7 cellular contexts compared by ENCODE assay signal in genomic region chr2:38278120-38278438, GRCh38.
DNase-seq lines count a peak whose midpoint lies in the region; ATAC-seq, FAIRE-seq and TF ChIP-seq lines count a peak whose summit lies in the region.
"Not testable (repeated sequence)": the region's sequence is repeated elsewhere in the genome, so short reads cannot be mapped to it uniquely, and the experiment has no call there.

No MANE protein-coding gene starts in this region.

- 61% methylated on average over 9 of the region's 9 CpGs for WGBS in A549 (ENCODE audit: missing lambda C conversion rate)
- 54% methylated on average over 7 of the region's 9 CpGs for WGBS in mesenchymal stem cell
- no CpG with 5 or more reads among the region's 9 CpGs for WGBS in trophoblast cell (ENCODE audit: extremely low coverage, insufficient coverage, insufficient read length)

- H2BK120ac ChIP-seq in mesenchymal stem cell (ENCODE audit: low read depth, low read length); trophoblast cell (ENCODE audit: insufficient read depth, low read length, poor library complexity): not testable (repeated sequence)

- not testable (repeated sequence) for ATAC-seq in A549

- H3K18ac ChIP-seq in mesenchymal stem cell (ENCODE audit: low read depth in 1 of 2, low read length in 2 of 2); trophoblast cell (ENCODE audit: low read length): not testable (repeated sequence)

- H3K4me3 ChIP-seq in A549; astrocyte (ENCODE audit: insufficient read depth, low read depth, low read length); mesenchymal stem cell (ENCODE audit: insufficient read depth in 1 of 2, low read depth in 1 of 2, low read length in 2 of 2); trophoblast cell (ENCODE audit: low read depth, low read length): not testable (repeated sequence)
- H3K4me3 ChIP-seq in HUES6 (ENCODE audit: low read depth, low read length) (peak overlapping the region; percentile 36), iPS-15b (ENCODE audit: low read depth, low read length) (peak overlapping the region; percentile 34)

- peak overlapping the region; percentile 59 for H3K27ac Mint-ChIP-seq in astrocyte (ENCODE audit: unreplicated experiment)

- TF ChIP-seq CTCF in A549 (IDR thresholded peaks at IDR 0.05); astrocyte (IDR thresholded peaks at IDR 0.05; ENCODE audit: insufficient read depth, low read depth, low read length): not testable (repeated sequence)

- H3K4me3 Mint-ChIP-seq in astrocyte (ENCODE audit: unreplicated experiment): not testable (repeated sequence)

- H3K79me1 ChIP-seq in mesenchymal stem cell (replicated peaks; ENCODE audit: low read length, poor library complexity, severe bottlenecking); trophoblast cell (ENCODE audit: low read length): not testable (repeated sequence)

- not testable (repeated sequence) for H4K20me1 ChIP-seq in astrocyte (ENCODE audit: insufficient read depth, low read length)

- H3K9ac ChIP-seq in HUES6 (ENCODE audit: low read length): peak overlapping the region; percentile 61
- H3K9ac ChIP-seq in astrocyte (ENCODE audit: low read length); iPS-15b (ENCODE audit: low read depth, low read length); mesenchymal stem cell (ENCODE audit: low read length); trophoblast cell (ENCODE audit: low read length): not testable (repeated sequence)

- H3K9me3 ChIP-seq in A549; HUES6 (ENCODE audit: control insufficient read depth, insufficient read depth, low read depth, low read length); astrocyte (ENCODE audit: insufficient read depth, low read depth, low read length); iPS-15b (ENCODE audit: control insufficient read depth, insufficient read depth, low read length); mesenchymal stem cell (ENCODE audit: control insufficient read depth, low read length); trophoblast cell (ENCODE audit: insufficient read depth, low read depth, low read length): not testable (repeated sequence)

- CTCF ChIA-PET in A549 (lab: Yijun Ruan, JAX): interaction anchor here (0.9 to 7.9 kb wide), 5 partner anchors 14 to 387 kb away, joined by 3 to 45 read pairs (median 5); partner anchors contain the start of gene CYP1B1

- not testable (repeated sequence) for H3K27me3 ChIP-seq in HUES6 (ENCODE audit: control insufficient read depth, insufficient read depth, low read length); astrocyte (ENCODE audit: insufficient read depth, low read length); iPS-15b (ENCODE audit: control insufficient read depth, insufficient read depth, low read length); mesenchymal stem cell (ENCODE audit: control insufficient read depth in 1 of 2, insufficient read depth in 1 of 2, low read length in 2 of 2); trophoblast cell (ENCODE audit: insufficient read depth, low read length)

- peak overlapping the region; percentile 41 for H3K4me2 ChIP-seq in A549
- not testable (repeated sequence) for H3K4me2 ChIP-seq in astrocyte (ENCODE audit: low read length); mesenchymal stem cell (ENCODE audit: low read length, poor library complexity, severe bottlenecking); trophoblast cell (ENCODE audit: low read length)

- H4K8ac ChIP-seq in mesenchymal stem cell (ENCODE audit: low read length); trophoblast cell (ENCODE audit: low read depth, low read length): not testable (repeated sequence)

- not testable (repeated sequence) for H2AFZ ChIP-seq in astrocyte (ENCODE audit: low read depth, low read length); mesenchymal stem cell (ENCODE audit: low read depth, low read length); trophoblast cell (ENCODE audit: insufficient read depth, low read length, poor library complexity)

- H3K23ac ChIP-seq in mesenchymal stem cell (ENCODE audit: low read length in 2 of 2); trophoblast cell (ENCODE audit: low read length): not testable (repeated sequence)

- not testable (repeated sequence) for H3K4ac ChIP-seq in mesenchymal stem cell (ENCODE audit: low read depth in 1 of 2, low read length in 2 of 2); trophoblast cell (ENCODE audit: low read depth, low read length)

- TF ChIP-seq RAD21 in A549 (conservative IDR thresholded peaks at IDR 0.05 in 1 of 2, IDR thresholded peaks at IDR 0.05 in 1 of 2): not testable (repeated sequence)

- H3K14ac ChIP-seq in mesenchymal stem cell (ENCODE audit: low read length in 2 of 2); trophoblast cell (ENCODE audit: low read length): not testable (repeated sequence)

- not testable (repeated sequence) for H2BK15ac ChIP-seq in mesenchymal stem cell (ENCODE audit: low read depth, poor library complexity, severe bottlenecking)

- peaks cover 13% of the 10 kb centered on the region for H3K9me3 Mint-ChIP-seq in astrocyte (ENCODE audit: unreplicated experiment)

- not testable (repeated sequence) for H3K36me3 Mint-ChIP-seq in astrocyte (ENCODE audit: low read depth, unreplicated experiment)

- H4K12ac ChIP-seq in trophoblast cell (ENCODE audit: low read depth, low read length): not testable (repeated sequence)

- not testable (repeated sequence) for TF ChIP-seq POLR2A in A549 (IDR thresholded peaks at IDR 0.05; ENCODE audit: low read length)

- POLR2A ChIA-PET in A549 (lab: Yijun Ruan, JAX): not testable (repeated sequence)

- H3K4me1 Mint-ChIP-seq in astrocyte (ENCODE audit: low read depth, unreplicated experiment): peaks cover 16% of the 10 kb centered on the region

- TF ChIP-seq EP300 in A549 (IDR thresholded peaks at IDR 0.05): not testable (repeated sequence)

- not testable (repeated sequence) for H3K79me2 ChIP-seq in astrocyte (ENCODE audit: insufficient read depth, low read length); trophoblast cell (ENCODE audit: control insufficient read depth, insufficient read depth, low read length, poor library complexity)

- not testable (repeated sequence) for H3K27me3 Mint-ChIP-seq in astrocyte (ENCODE audit: low read depth, unreplicated experiment)

- not testable (repeated sequence) for DNase-seq in A549 (ENCODE audit: low read depth in 1 of 2, low spot score in 1 of 2); astrocyte (ENCODE audit: low read depth); mesenchymal stem cell
- DNase-seq in NCI-H82 (lab: John Stamatoyannopoulos, UW) (peak; percentile 82), trophoblast cell (peak; percentile 22 to 53)

- peak overlapping the region; percentile 30 to 45; a peak in 5 of 6 replicates for H3K27ac ChIP-seq in A549
- peak overlapping the region; percentile 49; the same call in 1 of the 2 replicates for H3K27ac ChIP-seq in HUES6 (ENCODE audit: low read depth, low read length)
- not testable (repeated sequence) for H3K27ac ChIP-seq in astrocyte (ENCODE audit: low read depth, low read length); trophoblast cell (ENCODE audit: low read depth, low read length)
- peak overlapping the region; percentile 93 for H3K27ac ChIP-seq in mesenchymal stem cell (ENCODE audit: low read length, poor library complexity, severe bottlenecking)

- H2BK5ac ChIP-seq in mesenchymal stem cell (ENCODE audit: low read depth, low read length, poor library complexity, severe bottlenecking): peak overlapping the region; percentile 74
- H2BK5ac ChIP-seq in trophoblast cell (ENCODE audit: low read depth, low read length, poor library complexity): not testable (repeated sequence)

- H3K36me3 ChIP-seq in HUES6 (ENCODE audit: control insufficient read depth, insufficient read depth, low read length); astrocyte (ENCODE audit: insufficient read depth, low read length); iPS-15b (ENCODE audit: control insufficient read depth, insufficient read depth, low read length); mesenchymal stem cell (ENCODE audit: control insufficient read depth in 1 of 2, insufficient read depth in 2 of 2, low read depth in 1 of 2, low read length in 2 of 2); trophoblast cell (ENCODE audit: control insufficient read depth in 1 of 2, insufficient read depth in 2 of 2, low read length in 2 of 2): not testable (repeated sequence)

- not testable (repeated sequence) for H2AK5ac ChIP-seq in mesenchymal stem cell (ENCODE audit: low read length, severe bottlenecking); trophoblast cell (ENCODE audit: low read length)

- not testable (repeated sequence) for H4K91ac ChIP-seq in mesenchymal stem cell (ENCODE audit: low read length); trophoblast cell (ENCODE audit: low read depth, low read length)

- H3K4me1 ChIP-seq in A549 (peaks cover 26% of the 10 kb centered on the region), HUES6 (ENCODE audit: control insufficient read depth, insufficient read depth, low read length) (peaks cover 32% of the 10 kb centered on the region), iPS-15b (ENCODE audit: control insufficient read depth, insufficient read depth, low read length) (peaks cover 21% of the 10 kb centered on the region), trophoblast cell (ENCODE audit: control insufficient read depth in 1 of 2, insufficient read depth in 2 of 2, low read length in 2 of 2) (peaks cover 0 to 12% of the 10 kb centered on the region in 2 experiments)
- H3K4me1 ChIP-seq in astrocyte (ENCODE audit: insufficient read depth, low read length); mesenchymal stem cell (ENCODE audit: control insufficient read depth, insufficient read depth, low read depth, low read length): not testable (repeated sequence)

- not testable (repeated sequence) for FAIRE-seq in A549 (lab: Jason Lieb, UNC); astrocyte (lab: Jason Lieb, UNC)

- not testable (repeated sequence) for H2BK12ac ChIP-seq in mesenchymal stem cell (ENCODE audit: low read length in 2 of 2); trophoblast cell (ENCODE audit: low read length)
